Comparison of ENCODE assay signal across 1 cellular context in the genomic region with DNA sequence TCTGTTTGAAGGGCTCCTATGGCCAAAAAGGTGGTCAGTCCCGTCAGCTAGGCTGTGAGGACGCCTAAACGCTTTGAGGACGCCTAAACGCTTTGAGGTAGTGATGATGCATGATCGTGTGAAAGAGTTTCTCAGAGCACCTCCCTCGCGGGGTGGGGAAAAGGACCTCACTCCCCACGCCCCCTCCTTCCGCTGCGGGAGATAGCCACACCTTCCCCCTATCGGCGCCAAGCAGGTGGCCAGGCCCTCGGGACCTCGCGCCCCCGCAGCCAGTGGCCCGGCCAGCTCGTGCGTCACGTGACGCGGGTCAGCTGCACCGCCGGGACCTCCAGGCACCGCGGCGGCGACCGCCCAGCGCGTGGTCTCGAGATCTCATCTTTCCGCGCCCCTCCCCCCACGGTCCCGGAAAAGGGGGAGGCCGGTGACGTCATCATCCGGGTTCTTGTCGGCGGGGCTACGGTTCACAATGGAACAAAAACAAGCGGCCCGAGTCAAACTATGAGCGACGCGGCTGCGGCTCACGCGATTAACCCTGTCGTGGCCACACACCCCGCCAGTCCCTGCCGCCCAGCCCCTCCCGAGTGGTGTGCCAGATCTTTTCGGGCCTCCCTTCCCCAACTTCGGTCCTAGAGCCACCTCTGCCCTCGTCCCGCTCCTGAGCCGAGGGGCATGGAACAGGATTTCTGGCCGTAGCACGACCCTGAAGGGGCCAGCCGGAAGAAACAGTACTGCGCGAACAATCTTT.
TF ChIP-seq lines count a peak whose summit lies in the region.

No MANE protein-coding gene starts in this region.

TF ChIP-seq in HepG2, 621 proteins besides CTCF, POLR2A, EP300 and RAD21 (continued from another document and continues in another):
- TF ChIP-seq SP1 (IDR thresholded peaks at IDR 0.05) = no peak
- TF ChIP-seq SP1 (CRISPR knock-in tag; IDR thresholded peaks at IDR 0.05) = peak; percentile 66
- TF ChIP-seq ZNF253 (CRISPR knock-in tag; IDR thresholded peaks at IDR 0.05; ENCODE audit: borderline replicate concordance) = no peak
- TF ChIP-seq KDM6A (CRISPR knock-in tag; IDR thresholded peaks at IDR 0.05; ENCODE audit: low read depth) = no peak
- TF ChIP-seq, protein P1, sequence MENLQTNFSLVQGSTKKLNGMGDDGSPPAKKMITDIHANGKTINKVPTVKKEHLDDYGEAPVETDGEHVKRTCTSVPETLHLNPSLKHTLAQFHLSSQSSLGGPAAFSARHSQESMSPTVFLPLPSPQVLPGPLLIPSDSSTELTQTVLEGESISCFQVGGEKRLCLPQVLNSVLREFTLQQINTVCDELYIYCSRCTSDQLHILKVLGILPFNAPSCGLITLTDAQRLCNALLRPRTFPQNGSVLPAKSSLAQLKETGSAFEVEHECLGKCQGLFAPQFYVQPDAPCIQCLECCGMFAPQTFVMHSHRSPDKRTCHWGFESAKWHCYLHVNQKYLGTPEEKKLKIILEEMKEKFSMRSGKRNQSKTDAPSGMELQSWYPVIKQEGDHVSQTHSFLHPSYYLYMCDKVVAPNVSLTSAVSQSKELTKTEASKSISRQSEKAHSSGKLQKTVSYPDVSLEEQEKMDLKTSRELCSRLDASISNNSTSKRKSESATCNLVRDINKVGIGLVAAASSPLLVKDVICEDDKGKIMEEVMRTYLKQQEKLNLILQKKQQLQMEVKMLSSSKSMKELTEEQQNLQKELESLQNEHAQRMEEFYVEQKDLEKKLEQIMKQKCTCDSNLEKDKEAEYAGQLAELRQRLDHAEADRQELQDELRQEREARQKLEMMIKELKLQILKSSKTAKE (CRISPR knock-in tag; IDR thresholded peaks at IDR 0.05; ENCODE audit: borderline replicate concordance) = no peak
- TF ChIP-seq, protein P2, sequence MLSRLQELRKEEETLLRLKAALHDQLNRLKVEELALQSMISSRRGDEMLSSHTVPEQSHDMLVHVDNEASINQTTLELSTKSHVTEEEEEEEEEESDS (CRISPR knock-in tag; IDR thresholded peaks at IDR 0.05; ENCODE audit: borderline replicate concordance) = no peak
- TF ChIP-seq RBM22 (optimal IDR thresholded peaks at IDR 0.05; ENCODE audit: low read length) = no peak
- TF ChIP-seq ZMAT3 (CRISPR knock-in tag; conservative IDR thresholded peaks at IDR 0.05) = peak; percentile 90
- TF ChIP-seq CBX1 (IDR thresholded peaks at IDR 0.05; ENCODE audit: low read depth) = no peak
- TF ChIP-seq, protein P3, sequence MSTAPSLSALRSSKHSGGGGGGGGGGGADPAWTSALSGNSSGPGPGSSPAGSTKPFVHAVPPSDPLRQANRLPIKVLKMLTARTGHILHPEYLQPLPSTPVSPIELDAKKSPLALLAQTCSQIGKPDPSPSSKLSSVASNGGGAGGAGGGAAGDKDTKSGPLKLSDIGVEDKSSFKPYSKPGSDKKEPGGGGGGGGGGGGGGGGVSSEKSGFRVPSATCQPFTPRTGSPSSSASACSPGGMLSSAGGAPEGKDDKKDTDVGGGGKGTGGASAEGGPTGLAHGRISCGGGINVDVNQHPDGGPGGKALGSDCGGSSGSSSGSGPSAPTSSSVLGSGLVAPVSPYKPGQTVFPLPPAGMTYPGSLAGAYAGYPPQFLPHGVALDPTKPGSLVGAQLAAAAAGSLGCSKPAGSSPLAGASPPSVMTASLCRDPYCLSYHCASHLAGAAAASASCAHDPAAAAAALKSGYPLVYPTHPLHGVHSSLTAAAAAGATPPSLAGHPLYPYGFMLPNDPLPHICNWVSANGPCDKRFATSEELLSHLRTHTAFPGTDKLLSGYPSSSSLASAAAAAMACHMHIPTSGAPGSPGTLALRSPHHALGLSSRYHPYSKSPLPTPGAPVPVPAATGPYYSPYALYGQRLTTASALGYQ (CRISPR knock-in tag; IDR thresholded peaks at IDR 0.05) = no peak
- peak; percentile 46; the same call in 1 of the 2 replicates for TF ChIP-seq ZSCAN31 (CRISPR knock-in tag; IDR thresholded peaks at IDR 0.05; ENCODE audit: low read depth)
- TF ChIP-seq, protein P4, sequence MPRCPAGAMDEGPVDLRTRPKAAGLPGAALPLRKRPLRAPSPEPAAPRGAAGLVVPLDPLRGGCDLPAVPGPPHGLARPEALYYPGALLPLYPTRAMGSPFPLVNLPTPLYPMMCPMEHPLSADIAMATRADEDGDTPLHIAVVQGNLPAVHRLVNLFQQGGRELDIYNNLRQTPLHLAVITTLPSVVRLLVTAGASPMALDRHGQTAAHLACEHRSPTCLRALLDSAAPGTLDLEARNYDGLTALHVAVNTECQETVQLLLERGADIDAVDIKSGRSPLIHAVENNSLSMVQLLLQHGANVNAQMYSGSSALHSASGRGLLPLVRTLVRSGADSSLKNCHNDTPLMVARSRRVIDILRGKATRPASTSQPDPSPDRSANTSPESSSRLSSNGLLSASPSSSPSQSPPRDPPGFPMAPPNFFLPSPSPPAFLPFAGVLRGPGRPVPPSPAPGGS (CRISPR knock-in tag; IDR thresholded peaks at IDR 0.05) = no peak
- TF ChIP-seq PHF20 (CRISPR knock-in tag; IDR thresholded peaks at IDR 0.05) = peak; percentile 66
- no peak for TF ChIP-seq ZNF326 (CRISPR knock-in tag; IDR thresholded peaks at IDR 0.05; ENCODE audit: borderline replicate concordance)
- peak in 1 of 2 experiments; percentile 66; a peak in 2 of 4 replicates for TF ChIP-seq NR2F1 (CRISPR knock-in tag; IDR thresholded peaks at IDR 0.05)
- TF ChIP-seq, protein P5, sequence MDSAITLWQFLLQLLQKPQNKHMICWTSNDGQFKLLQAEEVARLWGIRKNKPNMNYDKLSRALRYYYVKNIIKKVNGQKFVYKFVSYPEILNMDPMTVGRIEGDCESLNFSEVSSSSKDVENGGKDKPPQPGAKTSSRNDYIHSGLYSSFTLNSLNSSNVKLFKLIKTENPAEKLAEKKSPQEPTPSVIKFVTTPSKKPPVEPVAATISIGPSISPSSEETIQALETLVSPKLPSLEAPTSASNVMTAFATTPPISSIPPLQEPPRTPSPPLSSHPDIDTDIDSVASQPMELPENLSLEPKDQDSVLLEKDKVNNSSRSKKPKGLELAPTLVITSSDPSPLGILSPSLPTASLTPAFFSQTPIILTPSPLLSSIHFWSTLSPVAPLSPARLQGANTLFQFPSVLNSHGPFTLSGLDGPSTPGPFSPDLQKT (CRISPR knock-in tag; IDR thresholded peaks at IDR 0.05; ENCODE audit: borderline replicate concordance) = peak; percentile 13; the same call in 1 of the 2 replicates
- no peak for TF ChIP-seq ZSCAN29 (CRISPR knock-in tag; conservative IDR thresholded peaks at IDR 0.05)
- TF ChIP-seq, protein P6, sequence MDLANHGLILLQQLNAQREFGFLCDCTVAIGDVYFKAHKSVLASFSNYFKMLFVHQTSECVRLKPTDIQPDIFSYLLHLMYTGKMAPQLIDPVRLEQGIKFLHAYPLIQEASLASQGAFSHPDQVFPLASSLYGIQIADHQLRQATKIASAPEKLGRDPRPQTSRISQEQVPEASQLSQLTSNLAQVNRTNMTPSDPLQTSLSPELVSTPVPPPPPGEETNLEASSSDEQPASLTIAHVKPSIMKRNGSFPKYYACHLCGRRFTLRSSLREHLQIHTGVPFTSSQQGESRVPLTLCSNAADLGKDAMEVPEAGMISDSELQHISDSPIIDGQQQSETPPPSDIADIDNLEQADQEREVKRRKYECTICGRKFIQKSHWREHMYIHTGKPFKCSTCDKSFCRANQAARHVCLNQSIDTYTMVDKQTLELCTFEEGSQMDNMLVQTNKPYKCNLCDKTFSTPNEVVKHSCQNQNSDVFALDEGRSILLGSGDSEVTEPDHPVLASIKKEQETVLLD (CRISPR knock-in tag; IDR thresholded peaks at IDR 0.05; ENCODE audit: low read depth) = peak; percentile 85
- 0 out of 2 replicates have a peak, but pooled peaks have one; percentile 29 for TF ChIP-seq ZNF543 (CRISPR knock-in tag; IDR thresholded peaks at IDR 0.05)
- no peak for TF ChIP-seq ZNF101 (CRISPR knock-in tag; IDR thresholded peaks at IDR 0.05; ENCODE audit: borderline replicate concordance, low read depth)
- TF ChIP-seq ZNF780A (CRISPR knock-in tag; IDR thresholded peaks at IDR 0.05) = 0 out of 2 replicates have a peak, but pooled peaks have one; percentile 54
- TF ChIP-seq, protein P7, sequence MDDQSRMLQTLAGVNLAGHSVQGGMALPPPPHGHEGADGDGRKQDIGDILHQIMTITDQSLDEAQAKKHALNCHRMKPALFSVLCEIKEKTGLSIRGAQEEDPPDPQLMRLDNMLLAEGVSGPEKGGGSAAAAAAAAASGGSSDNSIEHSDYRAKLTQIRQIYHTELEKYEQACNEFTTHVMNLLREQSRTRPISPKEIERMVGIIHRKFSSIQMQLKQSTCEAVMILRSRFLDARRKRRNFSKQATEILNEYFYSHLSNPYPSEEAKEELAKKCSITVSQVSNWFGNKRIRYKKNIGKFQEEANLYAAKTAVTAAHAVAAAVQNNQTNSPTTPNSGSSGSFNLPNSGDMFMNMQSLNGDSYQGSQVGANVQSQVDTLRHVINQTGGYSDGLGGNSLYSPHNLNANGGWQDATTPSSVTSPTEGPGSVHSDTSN (CRISPR knock-in tag; IDR thresholded peaks at IDR 0.05; ENCODE audit: borderline replicate concordance) = no peak
- TF ChIP-seq, protein P8, sequence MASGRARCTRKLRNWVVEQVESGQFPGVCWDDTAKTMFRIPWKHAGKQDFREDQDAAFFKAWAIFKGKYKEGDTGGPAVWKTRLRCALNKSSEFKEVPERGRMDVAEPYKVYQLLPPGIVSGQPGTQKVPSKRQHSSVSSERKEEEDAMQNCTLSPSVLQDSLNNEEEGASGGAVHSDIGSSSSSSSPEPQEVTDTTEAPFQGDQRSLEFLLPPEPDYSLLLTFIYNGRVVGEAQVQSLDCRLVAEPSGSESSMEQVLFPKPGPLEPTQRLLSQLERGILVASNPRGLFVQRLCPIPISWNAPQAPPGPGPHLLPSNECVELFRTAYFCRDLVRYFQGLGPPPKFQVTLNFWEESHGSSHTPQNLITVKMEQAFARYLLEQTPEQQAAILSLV (CRISPR knock-in tag; IDR thresholded peaks at IDR 0.05; ENCODE audit: borderline replicate concordance) = peak; percentile 84; the same call in 1 of the 2 replicates
- no peak for TF ChIP-seq NFE2L1 (CRISPR knock-in tag; IDR thresholded peaks at IDR 0.05; ENCODE audit: borderline replicate concordance)
- TF ChIP-seq, protein P9, sequence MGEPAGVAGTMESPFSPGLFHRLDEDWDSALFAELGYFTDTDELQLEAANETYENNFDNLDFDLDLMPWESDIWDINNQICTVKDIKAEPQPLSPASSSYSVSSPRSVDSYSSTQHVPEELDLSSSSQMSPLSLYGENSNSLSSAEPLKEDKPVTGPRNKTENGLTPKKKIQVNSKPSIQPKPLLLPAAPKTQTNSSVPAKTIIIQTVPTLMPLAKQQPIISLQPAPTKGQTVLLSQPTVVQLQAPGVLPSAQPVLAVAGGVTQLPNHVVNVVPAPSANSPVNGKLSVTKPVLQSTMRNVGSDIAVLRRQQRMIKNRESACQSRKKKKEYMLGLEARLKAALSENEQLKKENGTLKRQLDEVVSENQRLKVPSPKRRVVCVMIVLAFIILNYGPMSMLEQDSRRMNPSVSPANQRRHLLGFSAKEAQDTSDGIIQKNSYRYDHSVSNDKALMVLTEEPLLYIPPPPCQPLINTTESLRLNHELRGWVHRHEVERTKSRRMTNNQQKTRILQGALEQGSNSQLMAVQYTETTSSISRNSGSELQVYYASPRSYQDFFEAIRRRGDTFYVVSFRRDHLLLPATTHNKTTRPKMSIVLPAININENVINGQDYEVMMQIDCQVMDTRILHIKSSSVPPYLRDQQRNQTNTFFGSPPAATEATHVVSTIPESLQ (CRISPR knock-in tag; conservative IDR thresholded peaks at IDR 0.05) = no peak
- TF ChIP-seq MXI1 (IDR thresholded peaks at IDR 0.05; ENCODE audit: borderline replicate concordance, low read depth, low read length) = peak; percentile 74; the same call in 1 of the 3 replicates
- peak; percentile 73; the same call in 1 of the 2 replicates for TF ChIP-seq JUN (CRISPR knock-in tag; IDR thresholded peaks at IDR 0.05)
- no peak for TF ChIP-seq ZNF180 (CRISPR knock-in tag; IDR thresholded peaks at IDR 0.05; ENCODE audit: borderline replicate concordance, low read depth)
- TF ChIP-seq SOX13 (IDR thresholded peaks at IDR 0.05) = no peak
- peak in 1 of 2 experiments; percentile 71; a peak in 2 of 4 replicates for TF ChIP-seq SOX13 (CRISPR knock-in tag; conservative IDR thresholded peaks at IDR 0.05 in 1 of 2, IDR thresholded peaks at IDR 0.05 in 1 of 2)
- TF ChIP-seq HCFC1 (IDR thresholded peaks at IDR 0.05; ENCODE audit: low read depth, low read length) = no peak; the same call in 1 of the 2 replicates
- no peak for TF ChIP-seq MTF1 (CRISPR knock-in tag; IDR thresholded peaks at IDR 0.05)
- no peak for TF ChIP-seq NKX3-1 (CRISPR knock-in tag; IDR thresholded peaks at IDR 0.05)
- no peak for TF ChIP-seq HES4 (CRISPR knock-in tag; IDR thresholded peaks at IDR 0.05; ENCODE audit: borderline replicate concordance)
- peak; percentile 54; the same call in 1 of the 2 replicates for TF ChIP-seq SP2 (CRISPR knock-in tag; IDR thresholded peaks at IDR 0.05)
- TF ChIP-seq, protein P10, sequence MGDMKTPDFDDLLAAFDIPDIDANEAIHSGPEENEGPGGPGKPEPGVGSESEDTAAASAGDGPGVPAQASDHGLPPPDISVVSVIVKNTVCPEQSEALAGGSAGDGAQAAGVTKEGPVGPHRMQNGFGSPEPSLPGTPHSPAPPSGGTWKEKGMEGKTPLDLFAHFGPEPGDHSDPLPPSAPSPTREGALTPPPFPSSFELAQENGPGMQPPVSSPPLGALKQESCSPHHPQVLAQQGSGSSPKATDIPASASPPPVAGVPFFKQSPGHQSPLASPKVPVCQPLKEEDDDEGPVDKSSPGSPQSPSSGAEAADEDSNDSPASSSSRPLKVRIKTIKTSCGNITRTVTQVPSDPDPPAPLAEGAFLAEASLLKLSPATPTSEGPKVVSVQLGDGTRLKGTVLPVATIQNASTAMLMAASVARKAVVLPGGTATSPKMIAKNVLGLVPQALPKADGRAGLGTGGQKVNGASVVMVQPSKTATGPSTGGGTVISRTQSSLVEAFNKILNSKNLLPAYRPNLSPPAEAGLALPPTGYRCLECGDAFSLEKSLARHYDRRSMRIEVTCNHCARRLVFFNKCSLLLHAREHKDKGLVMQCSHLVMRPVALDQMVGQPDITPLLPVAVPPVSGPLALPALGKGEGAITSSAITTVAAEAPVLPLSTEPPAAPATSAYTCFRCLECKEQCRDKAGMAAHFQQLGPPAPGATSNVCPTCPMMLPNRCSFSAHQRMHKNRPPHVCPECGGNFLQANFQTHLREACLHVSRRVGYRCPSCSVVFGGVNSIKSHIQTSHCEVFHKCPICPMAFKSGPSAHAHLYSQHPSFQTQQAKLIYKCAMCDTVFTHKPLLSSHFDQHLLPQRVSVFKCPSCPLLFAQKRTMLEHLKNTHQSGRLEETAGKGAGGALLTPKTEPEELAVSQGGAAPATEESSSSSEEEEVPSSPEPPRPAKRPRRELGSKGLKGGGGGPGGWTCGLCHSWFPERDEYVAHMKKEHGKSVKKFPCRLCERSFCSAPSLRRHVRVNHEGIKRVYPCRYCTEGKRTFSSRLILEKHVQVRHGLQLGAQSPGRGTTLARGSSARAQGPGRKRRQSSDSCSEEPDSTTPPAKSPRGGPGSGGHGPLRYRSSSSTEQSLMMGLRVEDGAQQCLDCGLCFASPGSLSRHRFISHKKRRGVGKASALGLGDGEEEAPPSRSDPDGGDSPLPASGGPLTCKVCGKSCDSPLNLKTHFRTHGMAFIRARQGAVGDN (CRISPR knock-in tag; IDR thresholded peaks at IDR 0.05) = peak; percentile 96
